In the genomic region with DNA sequence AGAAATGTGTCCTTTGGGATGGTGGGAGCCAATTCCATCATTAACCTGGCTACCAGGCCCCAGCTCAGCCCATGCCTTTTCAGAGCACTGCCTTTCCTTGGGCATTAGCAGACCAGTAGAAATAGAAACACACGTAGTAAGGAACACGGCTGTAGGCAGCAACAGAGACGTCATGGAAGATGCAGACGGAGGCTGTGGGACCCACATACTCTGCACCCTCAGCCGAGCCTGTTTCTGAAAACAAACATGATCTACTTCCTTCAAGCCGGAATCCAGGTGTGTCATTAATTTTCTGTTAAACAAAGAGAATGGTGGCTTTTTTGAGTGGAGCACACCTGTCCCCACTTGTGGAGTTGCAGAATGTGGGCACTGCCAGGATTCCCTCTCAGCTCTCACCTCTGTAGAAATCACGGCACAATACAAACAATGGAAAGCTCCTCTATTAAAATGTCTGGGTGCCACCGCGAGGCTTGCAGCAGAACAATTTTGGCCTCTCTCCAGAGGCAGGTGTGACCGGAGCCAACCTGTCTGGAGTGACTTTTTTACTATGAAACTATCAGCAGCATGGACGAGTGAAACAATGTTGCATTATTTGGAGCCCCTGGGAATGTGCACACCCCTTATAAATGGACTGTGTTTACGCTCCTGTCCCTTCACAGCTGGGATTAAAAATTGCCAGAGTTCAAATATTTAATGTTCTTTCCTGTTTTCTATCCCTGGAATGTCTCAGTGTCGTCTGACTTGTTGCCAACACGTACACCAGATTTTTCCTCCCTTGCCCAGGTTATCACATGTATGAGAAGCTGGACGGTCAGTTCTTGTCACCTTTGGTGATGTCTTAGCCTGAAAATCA, we compare ENCODE assay signal across 16 cellular contexts. TPM values are rescaled to one million over a fixed set of nuclear protein-coding genes. Genes with fewer than 3 reads are reported as not detected.
DNase-seq lines count a peak whose midpoint lies in the region; ATAC-seq, FAIRE-seq and TF ChIP-seq lines count a peak whose summit lies in the region.
"Had no signal": no experiment of that assay in that cellular context is flagged by ENCODE, and none has a peak within 500 bp of the region (broad histone marks: within the 10 kb centered on the region; RNA-seq: fewer than 3 reads in every experiment).

No MANE protein-coding gene starts in this region.

- peaks cover 21% of the 10 kb centered on the region for H3K4me1 ChIP-seq in A549

- peak overlapping the region; percentile 65 for H3K4me2 ChIP-seq in A549

- H3K9me3 ChIP-seq in A549, result no peaks in the 10 kb centered on the region

- TF ChIP-seq CTCF in A549 (IDR thresholded peaks at IDR 0.05), result no peak

- FAIRE-seq in A549 (lab: Jason Lieb, UNC) (no peak), frontal cortex (lab: Jason Lieb, UNC) (no peak)

- WGBS in A549 (ENCODE audit: missing lambda C conversion rate), result 30% methylated on average over 15 of the region's 15 CpGs

- POLR2A ChIA-PET in A549 (lab: Yijun Ruan, JAX), result no interaction called here

- H3K27ac ChIP-seq in A549, result peak overlapping the region; percentile 58 to 60; a peak in 5 of 6 replicates
- H3K27ac ChIP-seq: cardiac muscle cell had no signal

- CTCF ChIA-PET in A549 (lab: Yijun Ruan, JAX), result interaction anchor here (1.0 to 1.2 kb wide), 2 partner anchors 10 to 53 kb away, joined by 3 to 5 read pairs; no protein-coding TSS in a partner anchor

- peak; percentile 56 to 62 for ATAC-seq in A549
- no peak for ATAC-seq in HG03097 (IDR thresholded peaks at IDR 0.05; ENCODE audit: low FRiP score, unreplicated experiment)
- no peak for ATAC-seq in stimulated activated naive CD8-positive, alpha-beta T cell treated with anti-CD3 and anti-CD28 coated beads, Interleukin-15, Interleukin-2, amounts not matched to agents 100 U/mL and 50 U/mL, for 24 hours
- ATAC-seq: natural killer cell, T-cell had no signal

- peak in 1 of 2 experiments; percentile 25; a peak in 1 of 5 replicates for TF ChIP-seq RAD21 in A549 (conservative IDR thresholded peaks at IDR 0.05 in 1 of 2, IDR thresholded peaks at IDR 0.05 in 1 of 2)

- H3K4me3 ChIP-seq in A549, result no peak overlapping the region
- H3K4me3 ChIP-seq: cardiac muscle cell had no signal

- no peak for TF ChIP-seq EP300 in A549 (IDR thresholded peaks at IDR 0.05)

- DNase-seq in A549 (ENCODE audit: low read depth in 1 of 2, low spot score in 1 of 2) (peak in 1 of 2 experiments; percentile 39), NCI-H1436 (lab: John Stamatoyannopoulos, UW) (peak; percentile 54), NCI-H774 (lab: John Stamatoyannopoulos, UW) (peak; percentile 93), left kidney (ENCODE audit: low read depth, low spot score) (peak; percentile 32), frontal cortex (ENCODE audit: low spot score in 2 of 2) (no peak), NOMO-1 (lab: John Stamatoyannopoulos, UW; ENCODE audit: unreplicated experiment in 2 of 2) (no peak)
- DNase-seq in stimulated activated naive CD8-positive, alpha-beta T cell treated with anti-CD3 and anti-CD28 coated beads, Interleukin-15, Interleukin-2, amounts not matched to agents 100 U/mL and 50 U/mL, for 24 hours, result no peak
- DNase-seq: activated CD4-positive, alpha-beta T cell treated with anti-CD3 and anti-CD28 coated beads, Interleukin-2, amount 10 ng/mL, durations not matched to agents 7 days and 5 days; activated effector memory CD4-positive, alpha-beta T cell treated with Interleukin-2 at 50 U/mL for 16 hours; natural killer cell; T-cell had no signal

- TF ChIP-seq POLR2A in A549 (IDR thresholded peaks at IDR 0.05; ENCODE audit: low read length), result no peak

TF ChIP-seq in A549, 52 proteins besides CTCF, POLR2A, EP300 and RAD21:
- TF ChIP-seq HOXB13 (CRISPR knock-in tag; IDR thresholded peaks at IDR 0.05; ENCODE audit: low read depth) (no peak), NR3C1 (IDR thresholded peaks at IDR 0.05) (no peak), SMC3 (IDR thresholded peaks at IDR 0.05) (0 out of 3 replicates have a peak, but pooled peaks have one; percentile 12), ZNF302 (CRISPR knock-in tag; IDR thresholded peaks at IDR 0.05) (no peak)

RNA-seq across cellular contexts. Expression of a gene that starts 31.7 kb away (rescaled TPM):
- polyA plus RNA-seq in A549 (2011; rRNA removed) (not detected in 2 replicates), A549 (2017; fragmentation: RNase III; extraction: RNeasy Plus Mini Kit Qiagen cat#74134 plus additional on column Dnase treatment) (not detected in 3 replicates)
- polyA plus RNA-seq in A549 (2012; cell fraction: cytosol; rRNA removed), result not detected in 2 replicates
- polyA plus RNA-seq in A549 (2012; cell fraction: nucleus; rRNA removed), result not detected in 2 replicates
- polyA minus RNA-seq in A549 (2011; rRNA and poly(A)+ RNA removed), result not detected in 2 replicates
- total RNA-seq in frontal cortex, result not detected
- total RNA-seq: A172; activated CD4-positive, alpha-beta T cell treated with anti-CD3 and anti-CD28 coated beads, Interleukin-2, amount 10 ng/mL, durations not matched to agents 7 days and 5 days; cardiac muscle cell; fibroblast of lung; natural killer cell; skeletal muscle tissue; T-cell had no signal
- polyA plus RNA-seq: cardiac muscle cell, fibroblast of lung had no signal

Comparison
In these comparisons a context has a peak if more than half of its experiments do, and no peak if none do; other contexts are left out.
1. ATAC-seq: peak in A549 (2 of 2); none in HG03097 (single experiment) and stimulated activated naive CD8-positive, alpha-beta T cell treated with anti-CD3 and anti-CD28 coated beads, Interleukin-15, Interleukin-2, amounts not matched to agents 100 U/mL and 50 U/mL, for 24 hours (single experiment).
2. DNase-seq: peak in NCI-H1436 (single experiment), NCI-H774 (single experiment) and left kidney (single experiment); none in frontal cortex (0 of 2), stimulated activated naive CD8-positive, alpha-beta T cell treated with anti-CD3 and anti-CD28 coated beads, Interleukin-15, Interleukin-2, amounts not matched to agents 100 U/mL and 50 U/mL, for 24 hours (single experiment) and NOMO-1 (0 of 2).